Comparison of ENCODE assay signal across 16 cellular contexts in the genomic region with DNA sequence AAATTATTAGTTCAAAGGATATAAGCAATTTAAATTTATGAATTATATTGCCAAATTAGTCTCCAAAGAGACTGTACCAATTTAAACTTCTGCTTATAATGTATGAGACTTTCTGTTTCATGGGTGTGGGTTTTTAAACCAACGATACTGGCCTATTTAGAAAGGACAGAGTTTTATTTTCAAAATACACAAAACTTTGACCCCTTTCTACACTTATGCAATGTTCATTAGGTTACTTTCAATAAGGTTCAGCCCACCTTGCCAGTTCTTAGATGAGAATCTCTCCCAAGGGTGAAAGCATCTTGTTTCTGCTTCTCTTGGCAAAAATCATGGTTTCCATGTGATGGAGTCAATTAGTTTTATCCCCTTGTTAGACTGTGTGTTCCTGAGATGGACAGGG.
A peak's percentile ranks its signal among the peaks of the same experiment; 100 is the strongest.
DNase-seq lines count a peak whose midpoint lies in the region; ATAC-seq, FAIRE-seq and TF ChIP-seq lines count a peak whose summit lies in the region.
"Had no signal": no experiment of that assay in that cellular context is flagged by ENCODE, and none has a peak within 500 bp of the region (broad histone marks: within the 10 kb centered on the region; RNA-seq: fewer than 3 reads in every experiment).

No MANE protein-coding gene starts in this region.

- in situ Hi-C loops in GM13977 (cut with MboI; ENCODE audit: low pct_unique_long_range_greater_than_20kb, low sequenced_read_pairs, unreplicated experiment): no loop called here
- in situ Hi-C loops in GM12878 (cut with MboI): no loop called here

- peak overlapping the region; percentile 57; the same call in 1 of the 2 replicates for H3K4me2 ChIP-seq in GM12878 (ENCODE audit: control insufficient read depth, insufficient read depth)
- H3K4me2 ChIP-seq: BLaER1, GM23338, KMS-11 had no signal

- no peak for TF ChIP-seq POLR2A in GM12878 (IDR thresholded peaks at IDR 0.05; ENCODE audit: low read depth, low read length)
- no peak for TF ChIP-seq POLR2A in right lobe of liver (IDR thresholded peaks at IDR 0.05)

- no peaks in the 10 kb centered on the region for H3K79me2 ChIP-seq in GM12878 (ENCODE audit: control insufficient read depth, insufficient read depth, low read length)

- RAD21 ChIA-PET in GM12878 (lab: Charles Lee; ENCODE audit: unreplicated experiment): interaction anchor here (1.0 to 4.5 kb wide), 6 partner anchors 9 to 84 kb away, joined by 3 to 30 read pairs (median 6); a partner anchor contains a TSS

- no peak for TF ChIP-seq EP300 in GM12878 (IDR thresholded peaks at IDR 0.05; ENCODE audit: borderline replicate concordance in 1 of 2, control insufficient read depth in 1 of 2, low read depth in 2 of 2, low read length in 2 of 2)

- CTCF ChIA-PET in GM10248 (lab: Yijun Ruan, JAX) (interaction anchor here (0.9 to 3.3 kb wide), 6 partner anchors 9 to 91 kb away, joined by 3 to 25 read pairs (median 5); a partner anchor contains a TSS), GM12878 (lab: Yijun Ruan, JAX) (interaction anchor here (0.7 to 3.5 kb wide), 6 partner anchors 9 to 117 kb away, joined by 3 to 35 read pairs (median 5); a partner anchor contains a TSS)

- no peak overlapping the region for H3K27ac ChIP-seq in GM12878 (ENCODE audit: control insufficient read depth, insufficient read depth)
- peak overlapping the region; percentile 4 to 84 (median 76) for H3K27ac ChIP-seq in right lobe of liver
- H3K27ac ChIP-seq: 22Rv1, BLaER1, KMS-11 had no signal

- no peak overlapping the region for H3K9ac ChIP-seq in GM12878 (ENCODE audit: control insufficient read depth, insufficient read depth, low read length)
- H3K9ac ChIP-seq: BLaER1, KMS-11 had no signal

- H3K36me3 ChIP-seq in GM12878 (ENCODE audit: control insufficient read depth in 2 of 2, insufficient read depth in 2 of 2, low read length in 1 of 2) (no peaks in the 10 kb centered on the region), right lobe of liver (no peaks in the 10 kb centered on the region)
- H3K36me3 ChIP-seq: BLaER1 had no signal

- H3K4me1 ChIP-seq in GM12878 (ENCODE audit: control insufficient read depth, insufficient read depth, low read length) (peaks cover 6% of the 10 kb centered on the region), right lobe of liver (peaks cover 0 to 41% (median 8%) of the 10 kb centered on the region in 4 donors)
- H3K4me1 ChIP-seq: BLaER1 had no signal

- intact Hi-C loops in GM12878 (cut with micrococcal nuclease; ENCODE audit: unreplicated experiment): no loop called here
- intact Hi-C loops in right lobe of liver (cut with DNase I): no loop called here

- no peak for TF ChIP-seq CTCF in GM10248 (IDR thresholded peaks at IDR 0.05; ENCODE audit: control extremely low read depth, extremely low read depth, low read depth, missing control alignments)
- TF ChIP-seq CTCF in GM13977 (IDR thresholded peaks at IDR 0.05; ENCODE audit: extremely low read depth, insufficient read depth, missing control alignments): no peak
- TF ChIP-seq CTCF in GM12878 (IDR thresholded peaks at IDR 0.05 in 2 of 3, conservative IDR thresholded peaks at IDR 0.05 in 1 of 3; ENCODE audit: control insufficient read depth in 2 of 3, extremely low read depth in 1 of 3, insufficient read depth in 1 of 3, low read depth in 3 of 3, low read length in 3 of 3): no peak
- TF ChIP-seq CTCF in right lobe of liver (IDR thresholded peaks at IDR 0.05): no peak

- BruUV-seq in GM12878 (replicated peaks; lab: Mats Ljungman, UMichigan): no TSS peak

- TF ChIP-seq RAD21 in GM12878 (IDR thresholded peaks at IDR 0.05; ENCODE audit: insufficient read depth, low read depth, low read length): no peak

- H4K20me1 ChIP-seq in GM12878 (ENCODE audit: control insufficient read depth, insufficient read depth): no peaks in the 10 kb centered on the region
- H4K20me1 ChIP-seq: BLaER1 had no signal

- ATAC-seq in GM12878 (peak; percentile 71), right lobe of liver (peak; percentile 66 to 69 (median 67)), HG02840 (IDR thresholded peaks at IDR 0.05; ENCODE audit: low FRiP score, unreplicated experiment) (no peak)
- ATAC-seq: GM23338 had no signal

- 0% methylated on average over 1 of the region's 1 CpG for WGBS in GM12878 (ENCODE audit: insufficient coverage, insufficient replicate concordance, low lambda C conversion rate, missing lambda C conversion rate)
- 35% methylated on average over 1 of the region's 1 CpG for WGBS in right lobe of liver (ENCODE audit: insufficient coverage, low coverage, low lambda C conversion rate, missing lambda C conversion rate)

- SMC1A ChIA-PET in GM12878 (lab: Charles Lee; ENCODE audit: uncharacterized antibody, unreplicated experiment): interaction anchor here (0.8 to 3.2 kb wide), 12 partner anchors 8 to 154 kb away, joined by 3 to 31 read pairs (median 4); a partner anchor contains a TSS

- H3K4me3 ChIP-seq in GM12878: no peak overlapping the region
- H3K4me3 ChIP-seq in right lobe of liver: peak overlapping the region in 1 of 3 donors; percentile 8
- H3K4me3 ChIP-seq: BLaER1, GM23338 had no signal

- H3K9me3 ChIP-seq in GM12878 (replicated peaks; ENCODE audit: control insufficient read depth, insufficient read depth, low read length) (no peaks in the 10 kb centered on the region), right lobe of liver (no peaks in the 10 kb centered on the region)

- no peak overlapping the region for H2AFZ ChIP-seq in GM12878 (ENCODE audit: control insufficient read depth, low read depth, low read length)
- H2AFZ ChIP-seq: GM23338 had no signal

- H3K27me3 ChIP-seq in GM12878 (replicated peaks in 1 of 2; ENCODE audit: control insufficient read depth in 2 of 2, insufficient read depth in 2 of 2, low read length in 1 of 2) (no peaks in the 10 kb centered on the region), right lobe of liver (no peaks in the 10 kb centered on the region)
- H3K27me3 ChIP-seq: BLaER1 had no signal

- no peak for FAIRE-seq in GM12878 (lab: Jason Lieb, UNC)
- FAIRE-seq: GM19239 had no signal

- POLR2A ChIA-PET in GM10248 (lab: Yijun Ruan, JAX) (no interaction called here), GM12878 (lab: Charles Lee) (interaction anchor here (1.0 to 1.4 kb wide), 2 partner anchors 10 to 13 kb away, joined by 3 to 6 read pairs; no protein-coding TSS in a partner anchor)

- DNase-seq in GM10248 (ENCODE audit: extremely low spot score): peak; percentile 24
- DNase-seq in GM13977 (ENCODE audit: low spot score): peak; percentile 22
- DNase-seq in GM12878 (ENCODE audit: low read depth, low spot score): no peak
- no peak for DNase-seq in right lobe of liver
- DNase-seq in Ammon's horn (ENCODE audit: low spot score): no peak
- DNase-seq in activated gamma-delta T cell (lab: John Stamatoyannopoulos, UW): no peak
- DNase-seq: Calu3; CD4-positive, alpha-beta T cell; DMS 273 treated with DMSO at 0.1 percent for 48 hours; H7 had no signal

TF ChIP-seq in GM12878, 131 proteins besides CTCF, POLR2A, EP300 and RAD21 (continues in another document):
- TF ChIP-seq SREBF1 (IDR thresholded peaks at IDR 0.05; ENCODE audit: low read length): no peak
- TF ChIP-seq, protein P1, sequence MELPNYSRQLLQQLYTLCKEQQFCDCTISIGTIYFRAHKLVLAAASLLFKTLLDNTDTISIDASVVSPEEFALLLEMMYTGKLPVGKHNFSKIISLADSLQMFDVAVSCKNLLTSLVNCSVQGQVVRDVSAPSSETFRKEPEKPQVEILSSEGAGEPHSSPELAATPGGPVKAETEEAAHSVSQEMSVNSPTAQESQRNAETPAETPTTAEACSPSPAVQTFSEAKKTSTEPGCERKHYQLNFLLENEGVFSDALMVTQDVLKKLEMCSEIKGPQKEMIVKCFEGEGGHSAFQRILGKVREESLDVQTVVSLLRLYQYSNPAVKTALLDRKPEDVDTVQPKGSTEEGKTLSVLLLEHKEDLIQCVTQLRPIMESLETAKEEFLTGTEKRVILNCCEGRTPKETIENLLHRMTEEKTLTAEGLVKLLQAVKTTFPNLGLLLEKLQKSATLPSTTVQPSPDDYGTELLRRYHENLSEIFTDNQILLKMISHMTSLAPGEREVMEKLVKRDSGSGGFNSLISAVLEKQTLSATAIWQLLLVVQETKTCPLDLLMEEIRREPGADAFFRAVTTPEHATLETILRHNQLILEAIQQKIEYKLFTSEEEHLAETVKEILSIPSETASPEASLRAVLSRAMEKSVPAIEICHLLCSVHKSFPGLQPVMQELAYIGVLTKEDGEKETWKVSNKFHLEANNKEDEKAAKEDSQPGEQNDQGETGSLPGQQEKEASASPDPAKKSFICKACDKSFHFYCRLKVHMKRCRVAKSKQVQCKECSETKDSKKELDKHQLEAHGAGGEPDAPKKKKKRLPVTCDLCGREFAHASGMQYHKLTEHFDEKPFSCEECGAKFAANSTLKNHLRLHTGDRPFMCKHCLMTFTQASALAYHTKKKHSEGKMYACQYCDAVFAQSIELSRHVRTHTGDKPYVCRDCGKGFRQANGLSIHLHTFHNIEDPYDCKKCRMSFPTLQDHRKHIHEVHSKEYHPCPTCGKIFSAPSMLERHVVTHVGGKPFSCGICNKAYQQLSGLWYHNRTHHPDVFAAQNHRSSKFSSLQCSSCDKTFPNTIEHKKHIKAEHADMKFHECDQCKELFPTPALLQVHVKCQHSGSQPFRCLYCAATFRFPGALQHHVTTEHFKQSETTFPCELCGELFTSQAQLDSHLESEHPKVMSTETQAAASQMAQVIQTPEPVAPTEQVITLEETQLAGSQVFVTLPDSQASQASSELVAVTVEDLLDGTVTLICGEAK (IDR thresholded peaks at IDR 0.05; ENCODE audit: borderline replicate concordance): no peak
- TF ChIP-seq ETV6 (conservative IDR thresholded peaks at IDR 0.05 in 1 of 2, IDR thresholded peaks at IDR 0.05 in 1 of 2; ENCODE audit: borderline replicate concordance in 1 of 2, low read depth in 1 of 2): no peak
- TF ChIP-seq RELA (IDR thresholded peaks at IDR 0.05; ENCODE audit: borderline replicate concordance, partially characterized antibody): no peak
- no peak for TF ChIP-seq YY1 (IDR thresholded peaks at IDR 0.05; ENCODE audit: low read depth, low read length)
- no peak for TF ChIP-seq DPF2 (IDR thresholded peaks at IDR 0.05)
- no peak for TF ChIP-seq STAT1 (conservative IDR thresholded peaks at IDR 0.05)
- no peak for TF ChIP-seq JUNB (IDR thresholded peaks at IDR 0.05)
- TF ChIP-seq FOS (IDR thresholded peaks at IDR 0.05; ENCODE audit: borderline replicate concordance, extremely low read depth, insufficient read length): no peak
- no peak for TF ChIP-seq GATAD2B (conservative IDR thresholded peaks at IDR 0.05; ENCODE audit: low read depth)

Comparison
In these comparisons a context has a peak if more than half of its experiments do, and no peak if none do; other contexts are left out.
1. DNase-seq: peak in GM10248 (single experiment) and GM13977 (single experiment); none in GM12878 (single experiment), right lobe of liver (0 of 3), Ammon's horn (single experiment) and activated gamma-delta T cell (single experiment).